1 cellular context compared by ENCODE assay signal in the genomic region with DNA sequence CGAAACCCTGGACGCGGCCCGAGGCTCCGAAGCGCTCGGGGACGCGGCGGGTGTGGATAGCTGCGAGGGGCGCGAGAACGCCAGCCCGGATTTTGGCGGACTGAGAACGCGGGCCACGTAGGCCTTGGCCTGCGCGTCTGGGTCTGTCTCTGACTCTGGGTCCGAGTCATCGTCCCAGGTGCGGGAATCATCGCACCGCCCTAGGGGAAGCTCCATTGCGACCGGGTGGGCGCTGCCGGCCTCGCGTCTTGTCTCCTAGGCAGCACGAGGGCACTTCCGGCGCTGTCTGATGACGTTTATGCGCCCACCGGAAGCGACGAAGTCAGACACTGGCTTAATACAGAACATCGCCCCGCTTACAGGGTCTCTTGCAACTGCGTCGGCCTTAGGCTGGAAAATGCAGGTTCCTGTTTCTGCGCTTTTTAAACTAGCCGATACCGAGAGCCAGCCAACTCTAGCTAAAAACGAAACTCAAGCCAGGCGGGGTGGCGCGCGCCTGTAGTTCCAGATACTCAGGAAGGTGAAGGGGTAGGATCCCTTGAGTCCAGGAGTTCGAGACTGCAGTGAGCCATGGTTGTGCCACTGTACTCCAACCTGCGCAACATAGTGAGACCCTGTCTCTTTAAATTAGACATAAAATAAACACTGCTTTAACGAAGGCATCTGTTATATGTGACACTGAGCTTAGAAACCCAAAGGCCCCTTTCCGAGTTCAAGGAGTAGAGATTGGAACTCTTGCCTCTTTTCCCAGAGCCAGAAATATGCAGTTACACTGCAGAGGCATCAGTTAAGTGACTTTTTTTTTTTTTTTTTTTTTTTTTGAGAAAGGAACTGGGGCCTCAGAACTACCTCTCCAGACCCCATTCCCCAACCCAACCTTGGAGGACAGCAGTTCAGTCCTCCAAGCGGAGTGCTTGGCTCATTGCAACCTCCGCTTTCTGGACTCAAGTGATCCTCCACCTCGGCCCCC.
A peak's percentile ranks its signal among the peaks of the same experiment; 100 is the strongest.
TF ChIP-seq lines count a peak whose summit lies in the region.

FBXW9 (minus strand) TSS at position 266 of the 970 bp plus-strand sequence; CDS start at position 216, 50 bp downstream.

TF ChIP-seq in HepG2, 621 proteins besides CTCF, POLR2A, EP300 and RAD21 (continued from another document):
- no peak for TF ChIP-seq HNF1A (IDR thresholded peaks at IDR 0.05; ENCODE audit: low read depth)
- peak; percentile 57; the same call in 1 of the 2 replicates for TF ChIP-seq HNF1A (CRISPR knock-in tag; IDR thresholded peaks at IDR 0.05; ENCODE audit: borderline replicate concordance)
- peak; percentile 65; the same call in 1 of the 2 replicates for TF ChIP-seq YEATS4 (CRISPR knock-in tag; IDR thresholded peaks at IDR 0.05; ENCODE audit: borderline replicate concordance)
- TF ChIP-seq ZNF883 (CRISPR knock-in tag; IDR thresholded peaks at IDR 0.05; ENCODE audit: not compliant biosample characterization), result peak; percentile 81
- TF ChIP-seq ZNF337 (CRISPR knock-in tag; IDR thresholded peaks at IDR 0.05; ENCODE audit: borderline replicate concordance, low read depth), result peak; percentile 79; the same call in 1 of the 2 replicates
- TF ChIP-seq HNRNPK (IDR thresholded peaks at IDR 0.05; ENCODE audit: low read depth, low read length, poor library complexity, severe bottlenecking), result no peak
- TF ChIP-seq PRPF4 (IDR thresholded peaks at IDR 0.05; ENCODE audit: low read depth, low read length, poor library complexity, severe bottlenecking), result no peak
- TF ChIP-seq SOX6 (IDR thresholded peaks at IDR 0.05), result no peak
- peak; percentile 67 for TF ChIP-seq SOX6 (CRISPR knock-in tag; IDR thresholded peaks at IDR 0.05)
- peak; percentile 98 for TF ChIP-seq SIN3A (IDR thresholded peaks at IDR 0.05; ENCODE audit: borderline replicate concordance, low read depth, low read length)
- 0 out of 2 replicates have a peak, but pooled peaks have one; percentile 81 for TF ChIP-seq ZNF138 (CRISPR knock-in tag; IDR thresholded peaks at IDR 0.05; ENCODE audit: low read depth)
- no peak for TF ChIP-seq ZNF672 (CRISPR knock-in tag; IDR thresholded peaks at IDR 0.05)
- TF ChIP-seq SMC3 (IDR thresholded peaks at IDR 0.05; ENCODE audit: low read length), result no peak
- TF ChIP-seq IRF9 (CRISPR knock-in tag; IDR thresholded peaks at IDR 0.05; ENCODE audit: borderline replicate concordance), result peak; percentile 38; the same call in 1 of the 2 replicates
- TF ChIP-seq CBX5 (CRISPR knock-in tag; IDR thresholded peaks at IDR 0.05; ENCODE audit: borderline replicate concordance), result peak; percentile 61; the same call in 1 of the 2 replicates
- no peak for TF ChIP-seq ATRX (CRISPR knock-in tag; IDR thresholded peaks at IDR 0.05; ENCODE audit: borderline replicate concordance)
- peak; percentile 37; the same call in 1 of the 2 replicates for TF ChIP-seq BORCS8-MEF2B (CRISPR knock-in tag; IDR thresholded peaks at IDR 0.05)
- TF ChIP-seq, protein P1, sequence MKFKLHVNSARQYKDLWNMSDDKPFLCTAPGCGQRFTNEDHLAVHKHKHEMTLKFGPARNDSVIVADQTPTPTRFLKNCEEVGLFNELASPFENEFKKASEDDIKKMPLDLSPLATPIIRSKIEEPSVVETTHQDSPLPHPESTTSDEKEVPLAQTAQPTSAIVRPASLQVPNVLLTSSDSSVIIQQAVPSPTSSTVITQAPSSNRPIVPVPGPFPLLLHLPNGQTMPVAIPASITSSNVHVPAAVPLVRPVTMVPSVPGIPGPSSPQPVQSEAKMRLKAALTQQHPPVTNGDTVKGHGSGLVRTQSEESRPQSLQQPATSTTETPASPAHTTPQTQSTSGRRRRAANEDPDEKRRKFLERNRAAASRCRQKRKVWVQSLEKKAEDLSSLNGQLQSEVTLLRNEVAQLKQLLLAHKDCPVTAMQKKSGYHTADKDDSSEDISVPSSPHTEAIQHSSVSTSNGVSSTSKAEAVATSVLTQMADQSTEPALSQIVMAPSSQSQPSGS (CRISPR knock-in tag; IDR thresholded peaks at IDR 0.05), result peak; percentile 69; the same call in 1 of the 2 replicates
- 0 out of 2 replicates have a peak, but pooled peaks have one; percentile 25 for TF ChIP-seq SMAD9 (CRISPR knock-in tag; IDR thresholded peaks at IDR 0.05)
- 0 out of 2 replicates have a peak, but pooled peaks have one; percentile 70 for TF ChIP-seq CBFB (CRISPR knock-in tag; IDR thresholded peaks at IDR 0.05)
- peak; percentile 99 for TF ChIP-seq CREM (IDR thresholded peaks at IDR 0.05)
- TF ChIP-seq CREM (CRISPR knock-in tag; IDR thresholded peaks at IDR 0.05), result peak; percentile 92
- 0 out of 2 replicates have a peak, but pooled peaks have one; percentile 48 for TF ChIP-seq ZNF136 (CRISPR knock-in tag; IDR thresholded peaks at IDR 0.05; ENCODE audit: low read depth)
- TF ChIP-seq ZFP37 (CRISPR knock-in tag; IDR thresholded peaks at IDR 0.05; ENCODE audit: borderline replicate concordance), result peak; percentile 27; the same call in 1 of the 2 replicates
- TF ChIP-seq ELF4 (CRISPR knock-in tag; IDR thresholded peaks at IDR 0.05; ENCODE audit: borderline replicate concordance), result no peak
- no peak for TF ChIP-seq ZNF597 (CRISPR knock-in tag; IDR thresholded peaks at IDR 0.05)
- peak; percentile 36; the same call in 1 of the 2 replicates for TF ChIP-seq ZNF224 (CRISPR knock-in tag; IDR thresholded peaks at IDR 0.05)
- TF ChIP-seq, protein P2, sequence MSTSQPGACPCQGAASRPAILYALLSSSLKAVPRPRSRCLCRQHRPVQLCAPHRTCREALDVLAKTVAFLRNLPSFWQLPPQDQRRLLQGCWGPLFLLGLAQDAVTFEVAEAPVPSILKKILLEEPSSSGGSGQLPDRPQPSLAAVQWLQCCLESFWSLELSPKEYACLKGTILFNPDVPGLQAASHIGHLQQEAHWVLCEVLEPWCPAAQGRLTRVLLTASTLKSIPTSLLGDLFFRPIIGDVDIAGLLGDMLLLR (CRISPR knock-in tag; IDR thresholded peaks at IDR 0.05), result peak; percentile 91; the same call in 1 of the 2 replicates
- TF ChIP-seq ZNF530 (CRISPR knock-in tag; IDR thresholded peaks at IDR 0.05; ENCODE audit: low read depth), result no peak
- peak; percentile 80; the same call in 1 of the 2 replicates for TF ChIP-seq ZNF607 (CRISPR knock-in tag; IDR thresholded peaks at IDR 0.05; ENCODE audit: borderline replicate concordance)
- peak; percentile 99 for TF ChIP-seq RBM22 (optimal IDR thresholded peaks at IDR 0.05; ENCODE audit: low read length)
- peak; percentile 51; the same call in 1 of the 2 replicates for TF ChIP-seq ZNF362 (CRISPR knock-in tag; IDR thresholded peaks at IDR 0.05; ENCODE audit: borderline replicate concordance)
- TF ChIP-seq ZNF737 (CRISPR knock-in tag; IDR thresholded peaks at IDR 0.05; ENCODE audit: borderline replicate concordance), result no peak
- TF ChIP-seq RFX1 (IDR thresholded peaks at IDR 0.05), result peak; percentile 92
- TF ChIP-seq ZBTB7B (CRISPR knock-in tag; IDR thresholded peaks at IDR 0.05), result peak; percentile 87
- TF ChIP-seq HOXD1 (CRISPR knock-in tag; IDR thresholded peaks at IDR 0.05), result peak; percentile 39; the same call in 1 of the 2 replicates
- peak; percentile 48; the same call in 1 of the 2 replicates for TF ChIP-seq RFX5 (IDR thresholded peaks at IDR 0.05; ENCODE audit: low read depth, low read length)
- TF ChIP-seq FOXO4 (CRISPR knock-in tag; conservative IDR thresholded peaks at IDR 0.05), result no peak
- peak; percentile 99 for TF ChIP-seq KAT8 (CRISPR knock-in tag; IDR thresholded peaks at IDR 0.05)
- TF ChIP-seq, protein P3, sequence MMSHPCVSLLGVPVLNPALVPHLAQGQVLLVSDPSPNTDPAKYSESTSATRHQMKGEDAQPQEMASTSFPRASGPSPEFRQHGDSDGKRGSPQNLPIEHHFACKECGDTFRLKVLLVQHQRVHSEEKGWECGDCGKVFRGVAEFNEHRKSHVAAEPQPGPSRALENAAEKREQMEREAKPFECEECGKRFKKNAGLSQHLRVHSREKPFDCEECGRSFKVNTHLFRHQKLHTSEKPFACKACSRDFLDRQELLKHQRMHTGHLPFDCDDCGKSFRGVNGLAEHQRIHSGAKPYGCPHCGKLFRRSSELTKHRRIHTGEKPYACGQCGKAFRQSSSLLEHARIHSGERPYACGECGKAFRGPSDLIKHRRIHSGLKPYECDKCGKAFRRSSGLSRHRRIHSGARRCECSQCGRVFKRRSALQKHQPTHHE (CRISPR knock-in tag; IDR thresholded peaks at IDR 0.05; ENCODE audit: borderline replicate concordance), result peak; percentile 75; the same call in 1 of the 2 replicates
- no peak for TF ChIP-seq NCOA1 (CRISPR knock-in tag; IDR thresholded peaks at IDR 0.05)
- TF ChIP-seq, protein P4, sequence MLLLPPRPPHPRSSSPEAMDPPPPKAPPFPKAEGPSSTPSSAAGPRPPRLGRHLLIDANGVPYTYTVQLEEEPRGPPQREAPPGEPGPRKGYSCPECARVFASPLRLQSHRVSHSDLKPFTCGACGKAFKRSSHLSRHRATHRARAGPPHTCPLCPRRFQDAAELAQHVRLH (CRISPR knock-in tag; IDR thresholded peaks at IDR 0.05; ENCODE audit: borderline replicate concordance, low read depth), result peak; percentile 67; the same call in 1 of the 2 replicates
